Comparison of ENCODE assay signal across 8 cellular contexts in the genomic region with DNA sequence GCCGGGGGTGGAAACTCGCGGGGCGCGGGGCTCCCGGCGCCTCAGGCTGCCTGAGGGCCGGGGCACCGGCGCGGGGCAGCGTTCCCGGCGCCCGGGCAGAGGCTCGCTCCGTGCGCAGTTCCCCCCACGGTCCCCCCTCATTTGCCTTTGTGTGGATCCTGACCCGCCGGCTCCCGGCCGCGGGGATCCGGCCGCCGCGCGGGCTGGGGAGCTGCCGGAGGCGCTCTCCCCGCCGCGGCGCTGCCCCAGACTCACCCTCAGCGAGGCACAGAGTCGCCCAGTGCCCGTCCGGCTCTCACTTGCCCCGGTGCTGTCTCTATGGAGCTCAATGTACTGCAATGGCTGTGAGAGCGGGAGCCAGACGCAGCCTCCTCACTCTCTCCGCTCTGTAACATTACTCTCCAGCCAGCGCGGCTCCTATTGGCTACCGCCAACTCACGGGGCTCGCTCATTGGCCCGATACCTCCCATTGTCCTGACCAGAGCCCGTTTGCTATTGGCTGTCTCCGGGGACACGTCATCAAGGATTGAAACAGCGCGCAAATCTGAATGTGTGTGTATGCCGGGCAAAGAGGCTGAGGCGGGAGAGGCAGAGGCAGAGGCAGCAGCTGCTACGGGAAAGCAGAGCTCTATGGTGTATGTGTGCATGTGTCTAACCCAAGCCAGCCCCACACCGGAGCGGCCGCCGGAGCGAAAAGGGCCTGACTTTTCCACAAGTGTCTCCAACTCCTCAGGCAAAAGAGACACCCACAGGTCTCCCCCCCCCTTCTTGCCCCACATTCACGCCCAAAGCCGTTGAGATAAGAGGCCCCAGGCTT. TPM values are rescaled to one million over a fixed set of nuclear protein-coding genes. Genes with fewer than 3 reads are reported as not detected.
DNase-seq lines count a peak whose midpoint lies in the region; ATAC-seq, FAIRE-seq and TF ChIP-seq lines count a peak whose summit lies in the region.

A gene (minus strand): TSS at position 396 of the 817 bp plus-strand sequence. CDS start 2,256 bp downstream, outside the sequence.

- TF ChIP-seq CTCF in D721Med (IDR thresholded peaks at IDR 0.05; ENCODE audit: insufficient read depth, missing control alignments): no peak
- TF ChIP-seq CTCF in OCI-LY7 (conservative IDR thresholded peaks at IDR 0.05; ENCODE audit: low read length): no peak
- TF ChIP-seq CTCF in endothelial cell of umbilical vein (IDR thresholded peaks at IDR 0.05; ENCODE audit: extremely low read depth in 1 of 2, insufficient read depth in 1 of 2, low read depth in 1 of 2, low read length in 2 of 2): no peak

- CTCF ChIA-PET in OCI-LY7 (lab: Charles Lee; ENCODE audit: unreplicated experiment): interaction anchor here (0.5 kb wide), 1 partner anchor 333 kb away, joined by 3 read pairs; no protein-coding TSS in a partner anchor
- CTCF ChIA-PET in endothelial cell of umbilical vein (lab: Charles Lee): interaction anchor here (1.0 to 3.7 kb wide), 2 partner anchors 151 to 334 kb away, joined by 3 to 19 read pairs; no protein-coding TSS in a partner anchor

- TF ChIP-seq POLR2A in endothelial cell of umbilical vein (IDR thresholded peaks at IDR 0.05; ENCODE audit: low read depth, low read length): peak; percentile 80

- H3K9me1 ChIP-seq in endothelial cell of umbilical vein (replicated peaks; ENCODE audit: control insufficient read depth, extremely low read depth, insufficient read depth, low read length): no peaks in the 10 kb centered on the region

- peak; percentile 86 for ATAC-seq in GM21526 (IDR thresholded peaks at IDR 0.05; ENCODE audit: low FRiP score, unreplicated experiment)

- dilution Hi-C loops in endothelial cell of umbilical vein (cut with MboI; ENCODE audit: extremely low pct_ligation_motif_present, low sequenced_read_pairs): no loop called here

- peak within 1 kb of the TSS; percentile 93 for H3K27ac ChIP-seq in OCI-LY7 (ENCODE audit: low read depth, low read length, poor library complexity, severe bottlenecking)
- H3K27ac ChIP-seq in endothelial cell of umbilical vein (ENCODE audit: insufficient read depth, low read depth, low read length): peak within 1 kb of the TSS; percentile 85

- POLR2A ChIA-PET in OCI-LY7 (lab: Charles Lee): interaction anchor here (0.6 to 2.5 kb wide), 27 partner anchors 9 to 157 kb away, joined by 3 to 12 read pairs (median 4); a partner anchor contains a TSS
- POLR2A ChIA-PET in endothelial cell of umbilical vein (lab: Charles Lee): interaction anchor here (0.6 to 0.7 kb wide), 3 partner anchors 25 to 662 kb away, joined by 3 read pairs; a partner anchor contains a TSS

- H4K20me1 ChIP-seq in OCI-LY7 (ENCODE audit: insufficient read depth, low read length): peaks cover 18% of the 10 kb centered on the region
- H4K20me1 ChIP-seq in endothelial cell of umbilical vein (replicated peaks; ENCODE audit: control insufficient read depth, extremely low read depth, insufficient read depth, low read length): no peaks in the 10 kb centered on the region

- DNase-seq in D721Med (ENCODE audit: insufficient read length, low spot score): peak; percentile 60
- peak; percentile 88 for DNase-seq in HuH-7.5 (ENCODE audit: low spot score)
- peak; percentile 100 for DNase-seq in OCI-LY7 (ENCODE audit: low spot score)
- peak; percentile 88 for DNase-seq in activated T-cell treated with anti-CD3 and anti-CD28 coated beads for 1 hour (ENCODE audit: low read depth)
- peak; percentile 98 for DNase-seq in endothelial cell of umbilical vein (ENCODE audit: low read depth, low spot score)
- DNase-seq in midbrain (lab: John Stamatoyannopoulos, UW): peak; percentile 99
- DNase-seq in stimulated activated CD8-positive, alpha-beta memory T cell treated with anti-CD3 and anti-CD28 coated beads, Interleukin-2, amount 100 ng/mL, for 1 hour (ENCODE audit: low read depth in 2 of 2): peak; percentile 90 to 93

- H3K79me2 ChIP-seq in OCI-LY7 (ENCODE audit: insufficient read depth, low read depth, low read length): peaks cover 54% of the 10 kb centered on the region
- peaks cover 29% of the 10 kb centered on the region for H3K79me2 ChIP-seq in endothelial cell of umbilical vein (ENCODE audit: control insufficient read depth, insufficient read depth, low read length)

- peak within 1 kb of the TSS; percentile 98 for H3K9ac ChIP-seq in endothelial cell of umbilical vein (replicated peaks; ENCODE audit: extremely low read depth, insufficient read depth, low read length)

- H2AFZ ChIP-seq in OCI-LY7 (ENCODE audit: low read length) (peak within 1 kb of the TSS; percentile 77; the same call in 1 of the 2 replicates), endothelial cell of umbilical vein (ENCODE audit: low read depth, low read length) (peak within 1 kb of the TSS; percentile 73)

- H3K9me3 ChIP-seq in OCI-LY7 (ENCODE audit: low read length): no peaks in the 10 kb centered on the region
- no peaks in the 10 kb centered on the region for H3K9me3 ChIP-seq in endothelial cell of umbilical vein (replicated peaks; ENCODE audit: control insufficient read depth, insufficient read depth, low read length)

- H3K36me3 ChIP-seq in OCI-LY7 (ENCODE audit: insufficient read depth, low read length) (peaks cover 38% of the 10 kb centered on the region), endothelial cell of umbilical vein (ENCODE audit: control insufficient read depth in 2 of 2, extremely low read depth in 1 of 2, insufficient read depth in 2 of 2, low read length in 2 of 2) (peaks cover 1 to 14% of the 10 kb centered on the region in 2 experiments)

- intact Hi-C loops in OCI-LY7 (cut with micrococcal nuclease; ENCODE audit: unreplicated experiment): loop anchor here (1.0 to 10.0 kb wide), 7 partner anchors 21 to 339 kb away; a partner anchor contains a TSS
- intact Hi-C loops in endothelial cell of umbilical vein (cut with micrococcal nuclease): loop anchor here (1.0 to 10.0 kb wide), 7 partner anchors 107 to 580 kb away; no protein-coding TSS in a partner anchor

- no TSS peak for BruUV-seq in OCI-LY7 (replicated peaks; lab: Mats Ljungman, UMichigan)
- BruUV-seq in endothelial cell of umbilical vein (replicated peaks; lab: Mats Ljungman, UMichigan): no TSS peak

- no peaks in the 10 kb centered on the region for H3K9me2 ChIP-seq in OCI-LY7 (ENCODE audit: insufficient read depth, low read length)

- peaks cover 44% of the 10 kb centered on the region for H3K4me1 ChIP-seq in OCI-LY7 (ENCODE audit: insufficient read depth, low read length, poor library complexity, severe bottlenecking)
- H3K4me1 ChIP-seq in endothelial cell of umbilical vein (ENCODE audit: control insufficient read depth, extremely low read depth, insufficient read depth, low read length): peaks cover 25% of the 10 kb centered on the region

- no peak for FAIRE-seq in D721Med (lab: Jason Lieb, UNC)
- peak; percentile 92 for FAIRE-seq in endothelial cell of umbilical vein (lab: Jason Lieb, UNC)

- H3K4me3 ChIP-seq in OCI-LY7 (ENCODE audit: low read depth, low read length, poor library complexity, severe bottlenecking): peak within 1 kb of the TSS; percentile 99
- peak within 1 kb of the TSS; percentile 48 to 69 (median 66) for H3K4me3 ChIP-seq in endothelial cell of umbilical vein (replicated peaks in 1 of 3; ENCODE audit: insufficient read depth in 1 of 3, low read depth in 1 of 3, low read length in 3 of 3)

- H3K4me2 ChIP-seq in OCI-LY7 (ENCODE audit: low read length) (peak within 1 kb of the TSS; percentile 92), endothelial cell of umbilical vein (ENCODE audit: insufficient read depth, low read length) (peak within 1 kb of the TSS; percentile 58)

- H3K27me3 ChIP-seq in endothelial cell of umbilical vein (ENCODE audit: control insufficient read depth in 2 of 2, insufficient read depth in 2 of 2, low read length in 2 of 2): no peaks in the 10 kb centered on the region

TF ChIP-seq in endothelial cell of umbilical vein, 7 proteins besides CTCF, POLR2A, EP300 and RAD21:
- no peak for TF ChIP-seq FOS (IDR thresholded peaks at IDR 0.05; ENCODE audit: borderline replicate concordance, insufficient read depth, low read length)
- peak; percentile 78 for TF ChIP-seq POLR2AphosphoS5 (IDR thresholded peaks at IDR 0.05; ENCODE audit: insufficient read depth, low read depth, low read length)
- no peak for TF ChIP-seq GATA2 (IDR thresholded peaks at IDR 0.05; ENCODE audit: insufficient read depth, insufficient read length, low read depth, low read length)
- no peak for TF ChIP-seq JUN (IDR thresholded peaks at IDR 0.05; ENCODE audit: borderline replicate concordance, insufficient read depth, insufficient read length, low read depth)
- TF ChIP-seq, protein P1, sequence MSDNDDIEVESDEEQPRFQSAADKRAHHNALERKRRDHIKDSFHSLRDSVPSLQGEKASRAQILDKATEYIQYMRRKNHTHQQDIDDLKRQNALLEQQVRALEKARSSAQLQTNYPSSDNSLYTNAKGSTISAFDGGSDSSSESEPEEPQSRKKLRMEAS (IDR thresholded peaks at IDR 0.05; ENCODE audit: insufficient read depth, insufficient read length): peak; percentile 64

RNA-seq across cellular contexts. Expression of the gene that starts here (rescaled TPM):
- total RNA-seq in OCI-LY7 (2014; rRNA removed; shearing (Covaris generic)): 1,288 and 1,675 TPM in 2 replicates
- 1,114 and 1,344 TPM in 2 replicates for total RNA-seq in OCI-LY7 (2022)
- total RNA-seq in endothelial cell of umbilical vein: 670 and 675 TPM in 2 replicates
- polyA plus RNA-seq in endothelial cell of umbilical vein: 50.1 and 111 TPM in 2 replicates
- 305 and 357 TPM in 2 replicates for polyA plus RNA-seq in endothelial cell of umbilical vein (2011; cell fraction: cytosol; rRNA removed)
- 238 and 379 TPM in 2 replicates for polyA plus RNA-seq in endothelial cell of umbilical vein (2011; cell fraction: nucleus; rRNA removed)
- polyA plus RNA-seq in endothelial cell of umbilical vein (2012): 436 and 901 TPM in 2 replicates
- 62.3 and 68.9 TPM in 2 replicates for polyA minus RNA-seq in endothelial cell of umbilical vein
- 79.3 TPM for polyA minus RNA-seq in endothelial cell of umbilical vein (2011; cell fraction: cytosol; rRNA and poly(A)+ RNA removed)
- polyA minus RNA-seq in endothelial cell of umbilical vein (2011; cell fraction: nucleus; rRNA and poly(A)+ RNA removed): 69.5 and 83.4 TPM in 2 replicates

Comparison
In these comparisons a context has a peak if more than half of its experiments do, and no peak if none do; other contexts are left out.
1. Peak in every context shown above with its lines: DNase-seq, ATAC-seq, H3K4me3 ChIP-seq and H3K27ac ChIP-seq.